In genomic region chr22:38490915-38491314, GRCh38 we compare ENCODE assay signal across 11 cellular contexts. TPM values are rescaled to one million over a fixed set of nuclear protein-coding genes. Genes with fewer than 3 reads are reported as not detected.
DNase-seq lines count a peak whose midpoint lies in the region; ATAC-seq and TF ChIP-seq lines count a peak whose summit lies in the region.
"Had no signal": no experiment of that assay in that cellular context is flagged by ENCODE, and none has a peak within 500 bp of the region (broad histone marks: within the 10 kb centered on the region; RNA-seq: fewer than 3 reads in every experiment).

No MANE protein-coding gene starts in this region.

- H3K4me1 Mint-ChIP-seq in activated T-cell treated with anti-CD3 and anti-CD28 coated beads, Interleukin-2, amount 50 U/mL, for 72 hours (ENCODE audit: low read depth), result peaks cover 71% of the 10 kb centered on the region
- no peaks in the 10 kb centered on the region for H3K4me1 Mint-ChIP-seq in mesothelial cell of epicardium

- H3K9me3 Mint-ChIP-seq in activated T-cell treated with anti-CD3 and anti-CD28 coated beads, Interleukin-2, amount 50 U/mL, for 72 hours, result no peaks in the 10 kb centered on the region
- no peaks in the 10 kb centered on the region for H3K9me3 Mint-ChIP-seq in mesothelial cell of epicardium

- H3K4me1 ChIP-seq in upper lobe of right lung, result peaks cover 10% of the 10 kb centered on the region

- no peak for ATAC-seq in activated T-cell treated with anti-CD3 and anti-CD28 coated beads, Interleukin-2, amount 50 U/mL, for 72 hours (replicated peaks in 1 of 2)
- ATAC-seq in upper lobe of right lung, result peak; percentile 74
- no peak for ATAC-seq in HG03175 (IDR thresholded peaks at IDR 0.05; ENCODE audit: unreplicated experiment)

- no peaks in the 10 kb centered on the region for H3K27me3 Mint-ChIP-seq in activated T-cell treated with anti-CD3 and anti-CD28 coated beads, Interleukin-2, amount 50 U/mL, for 72 hours (ENCODE audit: low read depth)
- H3K27me3 Mint-ChIP-seq in mesothelial cell of epicardium (ENCODE audit: low read depth), result no peaks in the 10 kb centered on the region

- no peak for DNase-seq in activated T-cell treated with anti-CD3 and anti-CD28 coated beads, Interleukin-2, amount 50 U/mL, for 72 hours
- no peak for DNase-seq in activated T-cell treated with anti-CD3 and anti-CD28 coated beads, Interleukin-2, amount 50 U/mL, for 48 hours
- DNase-seq in mesothelial cell of epicardium (ENCODE audit: low spot score in 2 of 2, unreplicated experiment in 2 of 2) (no peak), upper lobe of right lung (no peak), NCI-H2227 treated with DMSO at 0.1 percent for 48 hours (lab: John Stamatoyannopoulos, UW) (no peak), HuH-7.5 (ENCODE audit: low spot score) (no peak)
- DNase-seq: cerebellar nuclear complex, H7 had no signal

- intact Hi-C loops in upper lobe of right lung (cut with DNase I), result no loop called here

- no peaks in the 10 kb centered on the region for H3K27me3 ChIP-seq in upper lobe of right lung

- H3K36me3 Mint-ChIP-seq in activated T-cell treated with anti-CD3 and anti-CD28 coated beads, Interleukin-2, amount 50 U/mL, for 72 hours (ENCODE audit: insufficient read depth in 2 of 2), result peaks cover 23 to 64% of the 10 kb centered on the region in 2 donors
- H3K36me3 Mint-ChIP-seq in mesothelial cell of epicardium, result peaks cover 50% of the 10 kb centered on the region

- peak overlapping the region in 1 of 2 donors; percentile 50 for H3K4me3 Mint-ChIP-seq in activated T-cell treated with anti-CD3 and anti-CD28 coated beads, Interleukin-2, amount 50 U/mL, for 72 hours
- no peak overlapping the region for H3K4me3 Mint-ChIP-seq in mesothelial cell of epicardium

- H3K27ac ChIP-seq in cingulate gyrus (ENCODE audit: low read depth, low read length), result peak overlapping the region; percentile 49
- no peak overlapping the region for H3K27ac ChIP-seq in upper lobe of right lung

- H3K9me3 ChIP-seq in upper lobe of right lung, result no peaks in the 10 kb centered on the region

- peaks cover 100% of the 10 kb centered on the region for H3K36me3 ChIP-seq in upper lobe of right lung

- TF ChIP-seq CTCF in mesothelial cell of epicardium (IDR thresholded peaks at IDR 0.05; ENCODE audit: unreplicated experiment), result no peak
- TF ChIP-seq CTCF in upper lobe of right lung (IDR thresholded peaks at IDR 0.05), result no peak

- H3K27ac Mint-ChIP-seq in activated T-cell treated with anti-CD3 and anti-CD28 coated beads, Interleukin-2, amount 50 U/mL, for 72 hours, result peak overlapping the region; percentile 88
- peak overlapping the region; percentile 77 for H3K27ac Mint-ChIP-seq in mesothelial cell of epicardium

- H3K4me3 ChIP-seq in upper lobe of right lung, result no peak overlapping the region
- H3K4me3 ChIP-seq: skin epidermis had no signal

RNA-seq across cellular contexts. Expression of gene DDX17, which starts 15.2 kb away (rescaled TPM):
- 100 to 1,000 TPM; 374 to 431 TPM for total RNA-seq in activated T-cell treated with anti-CD3 and anti-CD28 coated beads, Interleukin-2, amount 50 U/mL, for 72 hours
- total RNA-seq in mesothelial cell of epicardium, result 694 to 717 TPM (median 708 TPM) in 3 replicates
- total RNA-seq in upper lobe of right lung, result 480 TPM

RNA-seq across cellular contexts. Expression of gene KDELR3, which starts 23.0 kb away (rescaled TPM):
- under 1 TPM; 0.31 to 0.37 TPM for total RNA-seq in activated T-cell treated with anti-CD3 and anti-CD28 coated beads, Interleukin-2, amount 50 U/mL, for 72 hours
- total RNA-seq in mesothelial cell of epicardium (14.5 to 15.6 TPM (median 14.6 TPM) in 3 replicates), upper lobe of right lung (5.9 TPM)

RNA-seq across cellular contexts. Expression of gene KCNJ4, which starts 35.9 kb away (rescaled TPM):
- not detected for total RNA-seq in activated T-cell treated with anti-CD3 and anti-CD28 coated beads, Interleukin-2, amount 50 U/mL, for 72 hours
- 2.5 to 2.8 TPM (median 2.6 TPM) in 3 replicates for total RNA-seq in mesothelial cell of epicardium
- not detected for total RNA-seq in upper lobe of right lung
